Comparison of ENCODE assay signal across 1 cellular context in the genomic region with DNA sequence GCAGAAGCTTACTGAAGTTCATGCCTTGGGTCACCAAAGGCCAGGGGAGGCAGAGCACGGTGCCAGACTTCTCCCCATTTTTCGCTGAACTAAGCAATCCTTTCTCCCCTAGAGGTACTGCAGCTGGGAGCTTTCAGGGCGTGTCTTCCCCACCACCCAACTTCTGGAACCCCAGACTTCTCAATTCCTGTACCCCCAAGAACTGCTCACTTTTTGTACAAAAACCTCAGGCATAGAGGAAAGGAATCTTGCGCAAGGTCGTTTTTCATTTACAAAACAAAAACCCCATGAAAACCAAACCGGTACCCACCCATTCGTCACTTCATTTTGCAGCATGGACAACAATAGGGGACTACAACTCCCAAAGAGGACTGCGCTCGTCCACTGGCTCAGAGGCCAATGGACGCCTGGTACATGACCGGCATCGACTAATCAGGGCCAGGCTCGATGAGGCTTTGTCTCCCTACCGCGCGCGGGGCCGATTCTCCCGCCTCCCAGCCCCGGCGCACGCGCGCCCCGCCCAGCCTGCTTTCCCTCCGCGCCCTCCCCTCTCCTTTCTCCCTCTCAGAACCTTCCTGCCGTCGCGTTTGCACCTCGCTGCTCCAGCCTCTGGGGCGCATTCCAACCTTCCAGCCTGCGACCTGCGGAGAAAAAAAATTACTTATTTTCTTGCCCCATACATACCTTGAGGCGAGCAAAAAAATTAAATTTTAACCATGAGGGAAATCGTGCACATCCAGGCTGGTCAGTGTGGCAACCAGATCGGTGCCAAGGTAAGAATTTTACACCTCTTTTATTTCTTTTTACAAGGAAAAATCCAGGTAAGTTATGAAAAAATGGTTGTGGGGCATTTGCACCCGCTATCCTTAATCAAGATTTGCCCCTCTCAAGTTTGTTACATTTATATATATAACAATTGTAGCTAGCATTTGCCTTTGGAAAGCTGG.
A peak's percentile ranks its signal among the peaks of the same experiment; 100 is the strongest.
TF ChIP-seq lines count a peak whose summit lies in the region.

A gene (plus strand): TSS at position 562 of the 947 bp plus-strand sequence. CDS start 155 bp downstream, at position 717.

TF ChIP-seq in HepG2, 621 proteins besides CTCF, POLR2A, EP300 and RAD21 (continued from another document and continues in another):
- TF ChIP-seq, protein P1, sequence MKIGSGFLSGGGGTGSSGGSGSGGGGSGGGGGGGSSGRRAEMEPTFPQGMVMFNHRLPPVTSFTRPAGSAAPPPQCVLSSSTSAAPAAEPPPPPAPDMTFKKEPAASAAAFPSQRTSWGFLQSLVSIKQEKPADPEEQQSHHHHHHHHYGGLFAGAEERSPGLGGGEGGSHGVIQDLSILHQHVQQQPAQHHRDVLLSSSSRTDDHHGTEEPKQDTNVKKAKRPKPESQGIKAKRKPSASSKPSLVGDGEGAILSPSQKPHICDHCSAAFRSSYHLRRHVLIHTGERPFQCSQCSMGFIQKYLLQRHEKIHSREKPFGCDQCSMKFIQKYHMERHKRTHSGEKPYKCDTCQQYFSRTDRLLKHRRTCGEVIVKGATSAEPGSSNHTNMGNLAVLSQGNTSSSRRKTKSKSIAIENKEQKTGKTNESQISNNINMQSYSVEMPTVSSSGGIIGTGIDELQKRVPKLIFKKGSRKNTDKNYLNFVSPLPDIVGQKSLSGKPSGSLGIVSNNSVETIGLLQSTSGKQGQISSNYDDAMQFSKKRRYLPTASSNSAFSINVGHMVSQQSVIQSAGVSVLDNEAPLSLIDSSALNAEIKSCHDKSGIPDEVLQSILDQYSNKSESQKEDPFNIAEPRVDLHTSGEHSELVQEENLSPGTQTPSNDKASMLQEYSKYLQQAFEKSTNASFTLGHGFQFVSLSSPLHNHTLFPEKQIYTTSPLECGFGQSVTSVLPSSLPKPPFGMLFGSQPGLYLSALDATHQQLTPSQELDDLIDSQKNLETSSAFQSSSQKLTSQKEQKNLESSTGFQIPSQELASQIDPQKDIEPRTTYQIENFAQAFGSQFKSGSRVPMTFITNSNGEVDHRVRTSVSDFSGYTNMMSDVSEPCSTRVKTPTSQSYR (CRISPR knock-in tag; IDR thresholded peaks at IDR 0.05; ENCODE audit: borderline replicate concordance), result peak; percentile 66
- TF ChIP-seq ZNF841 (CRISPR knock-in tag; IDR thresholded peaks at IDR 0.05; ENCODE audit: borderline replicate concordance), result no peak
- TF ChIP-seq ZNF264 (CRISPR knock-in tag; IDR thresholded peaks at IDR 0.05), result no peak
- TF ChIP-seq, protein P2, sequence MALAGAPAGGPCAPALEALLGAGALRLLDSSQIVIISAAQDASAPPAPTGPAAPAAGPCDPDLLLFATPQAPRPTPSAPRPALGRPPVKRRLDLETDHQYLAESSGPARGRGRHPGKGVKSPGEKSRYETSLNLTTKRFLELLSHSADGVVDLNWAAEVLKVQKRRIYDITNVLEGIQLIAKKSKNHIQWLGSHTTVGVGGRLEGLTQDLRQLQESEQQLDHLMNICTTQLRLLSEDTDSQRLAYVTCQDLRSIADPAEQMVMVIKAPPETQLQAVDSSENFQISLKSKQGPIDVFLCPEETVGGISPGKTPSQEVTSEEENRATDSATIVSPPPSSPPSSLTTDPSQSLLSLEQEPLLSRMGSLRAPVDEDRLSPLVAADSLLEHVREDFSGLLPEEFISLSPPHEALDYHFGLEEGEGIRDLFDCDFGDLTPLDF (CRISPR knock-in tag; IDR thresholded peaks at IDR 0.05), result peak; percentile 98
- TF ChIP-seq ATRX (CRISPR knock-in tag; IDR thresholded peaks at IDR 0.05; ENCODE audit: borderline replicate concordance), result no peak
- TF ChIP-seq, protein P3, sequence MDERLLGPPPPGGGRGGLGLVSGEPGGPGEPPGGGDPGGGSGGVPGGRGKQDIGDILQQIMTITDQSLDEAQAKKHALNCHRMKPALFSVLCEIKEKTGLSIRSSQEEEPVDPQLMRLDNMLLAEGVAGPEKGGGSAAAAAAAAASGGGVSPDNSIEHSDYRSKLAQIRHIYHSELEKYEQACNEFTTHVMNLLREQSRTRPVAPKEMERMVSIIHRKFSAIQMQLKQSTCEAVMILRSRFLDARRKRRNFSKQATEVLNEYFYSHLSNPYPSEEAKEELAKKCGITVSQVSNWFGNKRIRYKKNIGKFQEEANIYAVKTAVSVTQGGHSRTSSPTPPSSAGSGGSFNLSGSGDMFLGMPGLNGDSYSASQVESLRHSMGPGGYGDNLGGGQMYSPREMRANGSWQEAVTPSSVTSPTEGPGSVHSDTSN (CRISPR knock-in tag; IDR thresholded peaks at IDR 0.05), result no peak
- peak; percentile 67; the same call in 1 of the 2 replicates for TF ChIP-seq IRX3 (CRISPR knock-in tag; IDR thresholded peaks at IDR 0.05; ENCODE audit: borderline replicate concordance, low read depth)
- TF ChIP-seq, protein P4, sequence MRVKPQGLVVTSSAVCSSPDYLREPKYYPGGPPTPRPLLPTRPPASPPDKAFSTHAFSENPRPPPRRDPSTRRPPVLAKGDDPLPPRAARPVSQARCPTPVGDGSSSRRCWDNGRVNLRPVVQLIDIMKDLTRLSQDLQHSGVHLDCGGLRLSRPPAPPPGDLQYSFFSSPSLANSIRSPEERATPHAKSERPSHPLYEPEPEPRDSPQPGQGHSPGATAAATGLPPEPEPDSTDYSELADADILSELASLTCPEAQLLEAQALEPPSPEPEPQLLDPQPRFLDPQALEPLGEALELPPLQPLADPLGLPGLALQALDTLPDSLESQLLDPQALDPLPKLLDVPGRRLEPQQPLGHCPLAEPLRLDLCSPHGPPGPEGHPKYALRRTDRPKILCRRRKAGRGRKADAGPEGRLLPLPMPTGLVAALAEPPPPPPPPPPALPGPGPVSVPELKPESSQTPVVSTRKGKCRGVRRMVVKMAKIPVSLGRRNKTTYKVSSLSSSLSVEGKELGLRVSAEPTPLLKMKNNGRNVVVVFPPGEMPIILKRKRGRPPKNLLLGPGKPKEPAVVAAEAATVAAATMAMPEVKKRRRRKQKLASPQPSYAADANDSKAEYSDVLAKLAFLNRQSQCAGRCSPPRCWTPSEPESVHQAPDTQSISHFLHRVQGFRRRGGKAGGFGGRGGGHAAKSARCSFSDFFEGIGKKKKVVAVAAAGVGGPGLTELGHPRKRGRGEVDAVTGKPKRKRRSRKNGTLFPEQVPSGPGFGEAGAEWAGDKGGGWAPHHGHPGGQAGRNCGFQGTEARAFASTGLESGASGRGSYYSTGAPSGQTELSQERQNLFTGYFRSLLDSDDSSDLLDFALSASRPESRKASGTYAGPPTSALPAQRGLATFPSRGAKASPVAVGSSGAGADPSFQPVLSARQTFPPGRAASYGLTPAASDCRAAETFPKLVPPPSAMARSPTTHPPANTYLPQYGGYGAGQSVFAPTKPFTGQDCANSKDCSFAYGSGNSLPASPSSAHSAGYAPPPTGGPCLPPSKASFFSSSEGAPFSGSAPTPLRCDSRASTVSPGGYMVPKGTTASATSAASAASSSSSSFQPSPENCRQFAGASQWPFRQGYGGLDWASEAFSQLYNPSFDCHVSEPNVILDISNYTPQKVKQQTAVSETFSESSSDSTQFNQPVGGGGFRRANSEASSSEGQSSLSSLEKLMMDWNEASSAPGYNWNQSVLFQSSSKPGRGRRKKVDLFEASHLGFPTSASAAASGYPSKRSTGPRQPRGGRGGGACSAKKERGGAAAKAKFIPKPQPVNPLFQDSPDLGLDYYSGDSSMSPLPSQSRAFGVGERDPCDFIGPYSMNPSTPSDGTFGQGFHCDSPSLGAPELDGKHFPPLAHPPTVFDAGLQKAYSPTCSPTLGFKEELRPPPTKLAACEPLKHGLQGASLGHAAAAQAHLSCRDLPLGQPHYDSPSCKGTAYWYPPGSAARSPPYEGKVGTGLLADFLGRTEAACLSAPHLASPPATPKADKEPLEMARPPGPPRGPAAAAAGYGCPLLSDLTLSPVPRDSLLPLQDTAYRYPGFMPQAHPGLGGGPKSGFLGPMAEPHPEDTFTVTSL (CRISPR knock-in tag; IDR thresholded peaks at IDR 0.05; ENCODE audit: borderline replicate concordance), result no peak
- no peak for TF ChIP-seq SNRNP70 (IDR thresholded peaks at IDR 0.05; ENCODE audit: low read depth, low read length)
- peak; percentile 88 for TF ChIP-seq SP2 (CRISPR knock-in tag; IDR thresholded peaks at IDR 0.05)
- TF ChIP-seq, protein P5, sequence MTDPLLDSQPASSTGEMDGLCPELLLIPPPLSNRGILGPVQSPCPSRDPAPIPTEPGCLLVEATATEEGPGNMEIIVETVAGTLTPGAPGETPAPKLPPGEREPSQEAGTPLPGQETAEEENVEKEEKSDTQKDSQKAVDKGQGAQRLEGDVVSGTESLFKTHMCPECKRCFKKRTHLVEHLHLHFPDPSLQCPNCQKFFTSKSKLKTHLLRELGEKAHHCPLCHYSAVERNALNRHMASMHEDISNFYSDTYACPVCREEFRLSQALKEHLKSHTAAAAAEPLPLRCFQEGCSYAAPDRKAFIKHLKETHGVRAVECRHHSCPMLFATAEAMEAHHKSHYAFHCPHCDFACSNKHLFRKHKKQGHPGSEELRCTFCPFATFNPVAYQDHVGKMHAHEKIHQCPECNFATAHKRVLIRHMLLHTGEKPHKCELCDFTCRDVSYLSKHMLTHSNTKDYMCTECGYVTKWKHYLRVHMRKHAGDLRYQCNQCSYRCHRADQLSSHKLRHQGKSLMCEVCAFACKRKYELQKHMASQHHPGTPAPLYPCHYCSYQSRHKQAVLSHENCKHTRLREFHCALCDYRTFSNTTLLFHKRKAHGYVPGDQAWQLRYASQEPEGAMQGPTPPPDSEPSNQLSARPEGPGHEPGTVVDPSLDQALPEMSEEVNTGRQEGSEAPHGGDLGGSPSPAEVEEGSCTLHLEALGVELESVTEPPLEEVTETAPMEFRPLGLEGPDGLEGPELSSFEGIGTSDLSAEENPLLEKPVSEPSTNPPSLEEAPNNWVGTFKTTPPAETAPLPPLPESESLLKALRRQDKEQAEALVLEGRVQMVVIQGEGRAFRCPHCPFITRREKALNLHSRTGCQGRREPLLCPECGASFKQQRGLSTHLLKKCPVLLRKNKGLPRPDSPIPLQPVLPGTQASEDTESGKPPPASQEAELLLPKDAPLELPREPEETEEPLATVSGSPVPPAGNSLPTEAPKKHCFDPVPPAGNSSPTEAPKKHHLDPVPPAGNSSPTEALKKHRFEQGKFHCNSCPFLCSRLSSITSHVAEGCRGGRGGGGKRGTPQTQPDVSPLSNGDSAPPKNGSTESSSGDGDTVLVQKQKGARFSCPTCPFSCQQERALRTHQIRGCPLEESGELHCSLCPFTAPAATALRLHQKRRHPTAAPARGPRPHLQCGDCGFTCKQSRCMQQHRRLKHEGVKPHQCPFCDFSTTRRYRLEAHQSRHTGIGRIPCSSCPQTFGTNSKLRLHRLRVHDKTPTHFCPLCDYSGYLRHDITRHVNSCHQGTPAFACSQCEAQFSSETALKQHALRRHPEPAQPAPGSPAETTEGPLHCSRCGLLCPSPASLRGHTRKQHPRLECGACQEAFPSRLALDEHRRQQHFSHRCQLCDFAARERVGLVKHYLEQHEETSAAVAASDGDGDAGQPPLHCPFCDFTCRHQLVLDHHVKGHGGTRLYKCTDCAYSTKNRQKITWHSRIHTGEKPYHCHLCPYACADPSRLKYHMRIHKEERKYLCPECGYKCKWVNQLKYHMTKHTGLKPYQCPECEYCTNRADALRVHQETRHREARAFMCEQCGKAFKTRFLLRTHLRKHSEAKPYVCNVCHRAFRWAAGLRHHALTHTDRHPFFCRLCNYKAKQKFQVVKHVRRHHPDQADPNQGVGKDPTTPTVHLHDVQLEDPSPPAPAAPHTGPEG (CRISPR knock-in tag; IDR thresholded peaks at IDR 0.05), result peak; percentile 67; the same call in 1 of the 2 replicates
- TF ChIP-seq ZNF550 (CRISPR knock-in tag; IDR thresholded peaks at IDR 0.05; ENCODE audit: borderline replicate concordance), result no peak
- TF ChIP-seq AGO2 (optimal IDR thresholded peaks at IDR 0.05; ENCODE audit: low read depth, low read length), result no peak
- peak; percentile 73; the same call in 1 of the 2 replicates for TF ChIP-seq TARDBP (CRISPR knock-in tag; IDR thresholded peaks at IDR 0.05)
- TF ChIP-seq NRL (CRISPR knock-in tag; IDR thresholded peaks at IDR 0.05; ENCODE audit: borderline replicate concordance), result 0 out of 2 replicates have a peak, but pooled peaks have one; percentile 32
- TF ChIP-seq ZNF570 (CRISPR knock-in tag; IDR thresholded peaks at IDR 0.05; ENCODE audit: borderline replicate concordance), result no peak
- no peak for TF ChIP-seq TOPORS (CRISPR knock-in tag; IDR thresholded peaks at IDR 0.05)
- peak; percentile 38; the same call in 1 of the 2 replicates for TF ChIP-seq ZNF263 (CRISPR knock-in tag; IDR thresholded peaks at IDR 0.05)
- TF ChIP-seq DNMT1 (CRISPR knock-in tag; IDR thresholded peaks at IDR 0.05), result no peak
- TF ChIP-seq SATB2 (CRISPR knock-in tag; IDR thresholded peaks at IDR 0.05), result no peak
- TF ChIP-seq BORCS8-MEF2B (CRISPR knock-in tag; IDR thresholded peaks at IDR 0.05), result peak; percentile 17; the same call in 1 of the 2 replicates
- TF ChIP-seq, protein P6, sequence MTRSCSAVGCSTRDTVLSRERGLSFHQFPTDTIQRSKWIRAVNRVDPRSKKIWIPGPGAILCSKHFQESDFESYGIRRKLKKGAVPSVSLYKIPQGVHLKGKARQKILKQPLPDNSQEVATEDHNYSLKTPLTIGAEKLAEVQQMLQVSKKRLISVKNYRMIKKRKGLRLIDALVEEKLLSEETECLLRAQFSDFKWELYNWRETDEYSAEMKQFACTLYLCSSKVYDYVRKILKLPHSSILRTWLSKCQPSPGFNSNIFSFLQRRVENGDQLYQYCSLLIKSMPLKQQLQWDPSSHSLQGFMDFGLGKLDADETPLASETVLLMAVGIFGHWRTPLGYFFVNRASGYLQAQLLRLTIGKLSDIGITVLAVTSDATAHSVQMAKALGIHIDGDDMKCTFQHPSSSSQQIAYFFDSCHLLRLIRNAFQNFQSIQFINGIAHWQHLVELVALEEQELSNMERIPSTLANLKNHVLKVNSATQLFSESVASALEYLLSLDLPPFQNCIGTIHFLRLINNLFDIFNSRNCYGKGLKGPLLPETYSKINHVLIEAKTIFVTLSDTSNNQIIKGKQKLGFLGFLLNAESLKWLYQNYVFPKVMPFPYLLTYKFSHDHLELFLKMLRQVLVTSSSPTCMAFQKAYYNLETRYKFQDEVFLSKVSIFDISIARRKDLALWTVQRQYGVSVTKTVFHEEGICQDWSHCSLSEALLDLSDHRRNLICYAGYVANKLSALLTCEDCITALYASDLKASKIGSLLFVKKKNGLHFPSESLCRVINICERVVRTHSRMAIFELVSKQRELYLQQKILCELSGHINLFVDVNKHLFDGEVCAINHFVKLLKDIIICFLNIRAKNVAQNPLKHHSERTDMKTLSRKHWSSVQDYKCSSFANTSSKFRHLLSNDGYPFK (CRISPR knock-in tag; IDR thresholded peaks at IDR 0.05; ENCODE audit: borderline replicate concordance), result peak; percentile 79
- TF ChIP-seq, protein P7, sequence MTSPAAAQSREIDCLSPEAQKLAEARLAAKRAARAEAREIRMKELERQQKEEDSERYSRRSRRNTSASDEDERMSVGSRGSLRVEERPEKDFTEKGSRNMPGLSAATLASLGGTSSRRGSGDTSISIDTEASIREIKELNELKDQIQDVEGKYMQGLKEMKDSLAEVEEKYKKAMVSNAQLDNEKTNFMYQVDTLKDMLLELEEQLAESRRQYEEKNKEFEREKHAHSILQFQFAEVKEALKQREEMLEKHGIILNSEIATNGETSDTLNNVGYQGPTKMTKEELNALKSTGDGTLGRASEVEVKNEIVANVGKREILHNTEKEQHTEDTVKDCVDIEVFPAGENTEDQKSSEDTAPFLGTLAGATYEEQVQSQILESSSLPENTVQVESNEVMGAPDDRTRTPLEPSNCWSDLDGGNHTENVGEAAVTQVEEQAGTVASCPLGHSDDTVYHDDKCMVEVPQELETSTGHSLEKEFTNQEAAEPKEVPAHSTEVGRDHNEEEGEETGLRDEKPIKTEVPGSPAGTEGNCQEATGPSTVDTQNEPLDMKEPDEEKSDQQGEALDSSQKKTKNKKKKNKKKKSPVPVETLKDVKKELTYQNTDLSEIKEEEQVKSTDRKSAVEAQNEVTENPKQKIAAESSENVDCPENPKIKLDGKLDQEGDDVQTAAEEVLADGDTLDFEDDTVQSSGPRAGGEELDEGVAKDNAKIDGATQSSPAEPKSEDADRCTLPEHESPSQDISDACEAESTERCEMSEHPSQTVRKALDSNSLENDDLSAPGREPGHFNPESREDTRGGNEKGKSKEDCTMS (CRISPR knock-in tag; conservative IDR thresholded peaks at IDR 0.05), result no peak
- peak; percentile 2; the same call in 1 of the 2 replicates for TF ChIP-seq ELF4 (CRISPR knock-in tag; IDR thresholded peaks at IDR 0.05; ENCODE audit: borderline replicate concordance)
